Comparison of ENCODE assay signal across 20 cellular contexts in the genomic region with DNA sequence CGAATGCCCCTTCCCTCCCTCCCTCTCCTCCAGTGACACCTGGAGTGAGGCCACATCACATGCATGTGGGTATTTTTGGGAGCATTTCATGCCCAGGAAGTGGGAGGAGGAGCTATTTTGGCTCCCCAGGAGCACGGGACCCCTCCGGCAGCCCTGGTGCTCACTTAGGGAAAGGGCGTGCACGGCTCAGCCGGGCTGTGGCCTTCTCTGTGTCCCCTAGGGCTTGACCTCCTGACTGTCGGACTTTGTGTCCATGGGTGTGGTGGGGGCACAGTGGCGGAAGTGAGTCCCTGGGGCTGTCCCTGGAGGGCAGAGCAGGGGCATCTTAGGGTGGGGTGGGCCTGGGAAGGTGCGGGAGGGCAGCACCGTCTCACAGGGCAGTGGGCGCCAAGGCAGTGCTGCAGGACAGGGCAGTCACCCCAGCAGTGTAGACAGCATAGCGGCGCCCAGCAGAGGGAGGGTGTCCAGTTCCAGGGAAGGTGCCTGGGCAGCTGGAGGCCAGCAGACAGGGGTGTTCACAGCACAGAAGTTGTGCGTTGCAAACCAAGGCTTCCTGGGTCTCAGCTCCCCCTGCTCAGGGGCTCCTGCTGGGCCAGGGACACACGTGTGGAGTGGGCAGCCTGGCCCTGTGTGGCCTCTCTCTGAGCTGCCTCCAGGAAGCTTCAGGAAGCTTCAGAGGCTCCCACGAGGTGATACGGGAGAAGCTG.
"Had no signal": no experiment of that assay in that cellular context is flagged by ENCODE, and none has a peak within 500 bp of the region (broad histone marks: within the 10 kb centered on the region; RNA-seq: fewer than 3 reads in every experiment).

No MANE protein-coding gene starts in this region.

- ATAC-seq: activated T-cell treated with anti-CD3 and anti-CD28 coated beads, Interleukin-2, amount 50 U/mL, for 72 hours; body of pancreas; esophagus mucosa; gastroesophageal sphincter; left colon; mucosa of descending colon; naive thymus-derived CD4-positive, alpha-beta T cell had no signal

- H3K27me3 ChIP-seq: ovary had no signal

- FAIRE-seq: TTC549 had no signal

- H3K36me3 ChIP-seq: colonic mucosa, gastroesophageal sphincter, heart left ventricle, neural progenitor cell, ovary, transverse colon had no signal

- H3K9me3 ChIP-seq: body of pancreas, colonic mucosa, mucosa of descending colon, ovary, SK-N-SH, transverse colon had no signal

- H3K4me1 ChIP-seq: colonic mucosa had no signal

- H3K4me3 ChIP-seq: body of pancreas, colonic mucosa, gastroesophageal sphincter, mucosa of descending colon, neural progenitor cell, ovary, transverse colon had no signal

- DNase-seq: activated CD4-positive, alpha-beta T cell treated with anti-CD3 and anti-CD28 coated beads, Interleukin-2, amount 50 U/mL, for 4 hours; activated T-cell treated with anti-CD3 and anti-CD28 coated beads, Interleukin-2, amount 50 U/mL, for 72 hours; amygdala; caudate nucleus; colonic mucosa; left colon; naive thymus-derived CD4-positive, alpha-beta T cell; SK-N-SH; stimulated activated CD4-positive, alpha-beta T cell treated with anti-CD3 and anti-CD28 coated beads, Interleukin-12 subunit alpha, Interleukin-12 subunit beta, amount 100 ng/mL, for 4 hours; stimulated activated CD4-positive, alpha-beta T cell treated with anti-CD3 and anti-CD28 coated beads, Interleukin-2, amount 100 ng/mL, for 24 hours; stimulated activated naive CD4-positive, alpha-beta T cell treated with Interleukin-2 at 50 U/mL for 16 hours; transverse colon had no signal

- H3K9ac ChIP-seq: neural progenitor cell, SK-N-SH had no signal

- H3K27ac ChIP-seq: body of pancreas, colonic mucosa, gastroesophageal sphincter, neural progenitor cell, ovary, transverse colon had no signal
